In the genomic region with DNA sequence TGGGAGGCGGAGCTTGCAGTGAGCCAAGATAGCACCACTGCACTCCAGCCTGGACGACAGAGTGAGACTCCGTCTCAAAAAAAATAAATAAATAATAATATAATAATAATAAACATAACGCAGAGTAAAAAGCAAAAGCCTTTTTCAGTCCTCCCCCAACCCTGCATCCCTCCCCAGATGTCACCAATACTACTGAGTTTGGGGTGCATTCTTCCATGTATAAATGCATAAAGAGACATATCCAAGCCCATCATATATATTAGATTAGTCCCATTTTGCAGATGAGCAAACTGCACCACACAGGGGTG, we compare ENCODE assay signal across 9 cellular contexts.
A peak's percentile ranks its signal among the peaks of the same experiment; 100 is the strongest.
DNase-seq lines count a peak whose midpoint lies in the region; ATAC-seq lines count a peak whose summit lies in the region.
"Had no signal": no experiment of that assay in that cellular context is flagged by ENCODE, and none has a peak within 500 bp of the region (broad histone marks: within the 10 kb centered on the region; RNA-seq: fewer than 3 reads in every experiment).

No MANE protein-coding gene starts in this region.

- peaks cover 21% of the 10 kb centered on the region for H3K4me1 Mint-ChIP-seq in T-helper 1 cell treated with Interleukin-12 subunit alpha and Interleukin-12 subunit beta and Interleukin-4 antibody, amounts not matched to agents 30 μg/mL and 1 μg/mL, for 36 hours (ENCODE audit: low read depth)
- peaks cover 26% of the 10 kb centered on the region for H3K4me1 Mint-ChIP-seq in activated naive CD8-positive, alpha-beta T cell (ENCODE audit: low read depth)
- peaks cover 29 to 47% of the 10 kb centered on the region in 2 donors for H3K4me1 Mint-ChIP-seq in stimulated activated naive B cell treated with anti-CD40 and anti-IgM and Interleukin-4, amounts not matched to agents 10 μg/mL and 1 μg/mL and 100 μg/mL, for 72 hours

- DNase-seq in T-helper 1 cell (no peak), CD1c-positive myeloid dendritic cell (ENCODE audit: extremely low spot score) (no peak), NK-92 (lab: John Stamatoyannopoulos, UW; ENCODE audit: unreplicated experiment) (no peak)
- DNase-seq in stimulated activated naive B cell treated with anti-CD40 and anti-IgM and Interleukin-4, amounts not matched to agents 10 μg/mL and 1 μg/mL and 100 μg/mL, for 72 hours, result no peak
- DNase-seq: NCI-H524 treated with DMSO at 0.1 percent for 48 hours had no signal

- H3K27me3 Mint-ChIP-seq in T-helper 1 cell treated with Interleukin-12 subunit alpha and Interleukin-12 subunit beta and Interleukin-4 antibody, amounts not matched to agents 30 μg/mL and 1 μg/mL, for 36 hours (ENCODE audit: low read depth), result peaks cover 33% of the 10 kb centered on the region
- H3K27me3 Mint-ChIP-seq in activated naive CD8-positive, alpha-beta T cell, result peaks cover 20% of the 10 kb centered on the region
- peaks cover 5 to 24% of the 10 kb centered on the region in 2 donors for H3K27me3 Mint-ChIP-seq in stimulated activated naive B cell treated with anti-CD40 and anti-IgM and Interleukin-4, amounts not matched to agents 10 μg/mL and 1 μg/mL and 100 μg/mL, for 72 hours

- H3K27ac Mint-ChIP-seq in T-helper 1 cell treated with Interleukin-12 subunit alpha and Interleukin-12 subunit beta and Interleukin-4 antibody, amounts not matched to agents 30 μg/mL and 1 μg/mL, for 36 hours, result no peak overlapping the region
- no peak overlapping the region for H3K27ac Mint-ChIP-seq in activated naive CD8-positive, alpha-beta T cell
- no peak overlapping the region for H3K27ac Mint-ChIP-seq in stimulated activated naive B cell treated with anti-CD40 and anti-IgM and Interleukin-4, amounts not matched to agents 10 μg/mL and 1 μg/mL and 100 μg/mL, for 72 hours

- ATAC-seq in stimulated activated naive B cell treated with anti-CD40 and anti-IgM and Interleukin-4, amounts not matched to agents 10 μg/mL and 1 μg/mL and 100 μg/mL, for 72 hours (replicated peaks), result no peak
- ATAC-seq in GM21825 (IDR thresholded peaks at IDR 0.05; ENCODE audit: unreplicated experiment), result no peak

- H3K4me3 Mint-ChIP-seq in T-helper 1 cell treated with Interleukin-12 subunit alpha and Interleukin-12 subunit beta and Interleukin-4 antibody, amounts not matched to agents 30 μg/mL and 1 μg/mL, for 36 hours, result peak overlapping the region; percentile 72
- peak overlapping the region; percentile 83 for H3K4me3 Mint-ChIP-seq in activated naive CD8-positive, alpha-beta T cell
- peak overlapping the region; percentile 70 to 83 for H3K4me3 Mint-ChIP-seq in stimulated activated naive B cell treated with anti-CD40 and anti-IgM and Interleukin-4, amounts not matched to agents 10 μg/mL and 1 μg/mL and 100 μg/mL, for 72 hours

- no peaks in the 10 kb centered on the region for H3K36me3 Mint-ChIP-seq in T-helper 1 cell treated with Interleukin-12 subunit alpha and Interleukin-12 subunit beta and Interleukin-4 antibody, amounts not matched to agents 30 μg/mL and 1 μg/mL, for 36 hours (ENCODE audit: low read depth)
- H3K36me3 Mint-ChIP-seq in activated naive CD8-positive, alpha-beta T cell, result no peaks in the 10 kb centered on the region
- no peaks in the 10 kb centered on the region for H3K36me3 Mint-ChIP-seq in stimulated activated naive B cell treated with anti-CD40 and anti-IgM and Interleukin-4, amounts not matched to agents 10 μg/mL and 1 μg/mL and 100 μg/mL, for 72 hours

- H3K9me3 Mint-ChIP-seq in T-helper 1 cell treated with Interleukin-12 subunit alpha and Interleukin-12 subunit beta and Interleukin-4 antibody, amounts not matched to agents 30 μg/mL and 1 μg/mL, for 36 hours, result no peaks in the 10 kb centered on the region
- H3K9me3 Mint-ChIP-seq in activated naive CD8-positive, alpha-beta T cell (ENCODE audit: low read depth), result no peaks in the 10 kb centered on the region
- H3K9me3 Mint-ChIP-seq in stimulated activated naive B cell treated with anti-CD40 and anti-IgM and Interleukin-4, amounts not matched to agents 10 μg/mL and 1 μg/mL and 100 μg/mL, for 72 hours, result no peaks in the 10 kb centered on the region

- H3K4me3 ChIP-seq in iPS-18c (ENCODE audit: insufficient read depth, low read depth, low read length), result peak overlapping the region; percentile 68

- H3K9me3 ChIP-seq in iPS-18c (ENCODE audit: control insufficient read depth, insufficient read depth, low read length), result no peaks in the 10 kb centered on the region
